Comparison of ENCODE assay signal across 7 cellular contexts in genomic region chr12:63317447-63317846, GRCh38.
"Had no signal": no experiment of that assay in that cellular context is flagged by ENCODE, and none has a peak within 500 bp of the region (broad histone marks: within the 10 kb centered on the region; RNA-seq: fewer than 3 reads in every experiment).

No MANE protein-coding gene starts in this region.

- H3K4me3 ChIP-seq: GM23338, HAP-1, K562 had no signal

- H3K4me2 ChIP-seq: GM23338 had no signal

- H3K27ac Mint-ChIP-seq: GM23338, HFFc6 had no signal

- H3K4me1 ChIP-seq: HAP-1 had no signal

- H3K9me3 ChIP-seq: HAP-1 had no signal

- H3K4me3 Mint-ChIP-seq: GM23338, HFFc6 had no signal

- H2AFZ ChIP-seq: GM23338 had no signal

- H3K9me3 Mint-ChIP-seq: GM23338 had no signal

- H3K36me3 ChIP-seq: HAP-1 had no signal

- ATAC-seq: GM23338, HCT116, K562 had no signal

- DNase-seq: H7, HFFc6, IMR-90 had no signal
